1 cellular context compared by ENCODE assay signal in the genomic region with DNA sequence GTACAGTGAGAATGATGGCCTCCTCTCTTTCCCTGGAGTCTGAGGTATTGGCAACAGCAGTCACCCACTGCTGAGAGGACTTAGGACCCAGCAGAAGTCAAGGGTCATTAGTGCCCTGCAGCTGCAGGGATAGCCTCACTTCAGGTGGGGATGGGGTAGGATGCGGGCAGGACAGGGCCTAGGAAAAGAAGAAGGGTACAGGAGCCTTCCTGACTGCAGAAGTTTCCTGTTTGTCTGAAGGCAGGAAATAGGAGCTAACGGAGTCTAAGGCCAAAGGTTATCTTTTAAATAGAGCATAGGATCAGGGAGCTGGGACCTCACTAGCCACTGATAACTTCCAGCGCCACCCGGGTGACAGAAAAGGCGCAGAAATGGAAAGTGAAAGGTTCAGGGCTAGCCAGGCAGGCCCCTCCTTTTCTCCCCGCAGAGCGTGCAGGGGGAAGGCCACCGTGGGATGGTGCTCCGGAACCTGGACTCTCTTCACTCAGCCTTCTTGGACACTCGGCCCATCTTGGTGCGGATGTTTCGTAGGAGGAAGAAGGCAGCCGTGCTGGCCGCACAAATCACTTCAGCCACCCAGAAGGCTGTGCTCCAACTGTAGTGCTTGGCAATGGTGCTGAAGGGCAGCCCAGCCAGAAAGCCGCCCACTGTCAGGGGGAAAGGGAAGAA.
A peak's percentile ranks its signal among the peaks of the same experiment; 100 is the strongest.
TF ChIP-seq lines count a peak whose summit lies in the region.

No MANE protein-coding gene starts in this region.

TF ChIP-seq in K562, 482 proteins besides CTCF, POLR2A, EP300 and RAD21 (continues in another document):
- TF ChIP-seq SREBF1 (IDR thresholded peaks at IDR 0.05; ENCODE audit: borderline replicate concordance, low read depth, low read length) (no peak), JUNB (CRISPR knock-in tag; conservative IDR thresholded peaks at IDR 0.05) (no peak), HNRNPUL1 (IDR thresholded peaks at IDR 0.05; ENCODE audit: low read length) (0 out of 2 replicates have a peak, but pooled peaks have one; percentile 48), ETS2 (tag; IDR thresholded peaks at IDR 0.05; ENCODE audit: borderline replicate concordance, poor library complexity, severe bottlenecking) (no peak), GABPB2 (CRISPR knock-in tag; conservative IDR thresholded peaks at IDR 0.05) (no peak), DNMT1 (IDR thresholded peaks at IDR 0.05) (no peak), CCNT2 (IDR thresholded peaks at IDR 0.05; ENCODE audit: borderline replicate concordance, extremely low read depth, insufficient read length, low read depth, low read length) (no peak), CBFA2T2 (conservative IDR thresholded peaks at IDR 0.05) (no peak), HDAC1 (IDR thresholded peaks at IDR 0.05) (no peak), SMARCE1 (IDR thresholded peaks at IDR 0.05) (no peak), RCOR1 (IDR thresholded peaks at IDR 0.05; ENCODE audit: borderline replicate concordance in 1 of 2, low read depth in 2 of 2, low read length in 2 of 2) (peak in 1 of 2 experiments; percentile 39; a peak in 1 of 4 replicates), SP2 (IDR thresholded peaks at IDR 0.05; ENCODE audit: extremely low read depth, low read depth, low read length, poor library complexity, severe bottlenecking) (no peak), MYC (IDR thresholded peaks at IDR 0.05; ENCODE audit: low read depth, low read length) (0 out of 2 replicates have a peak, but pooled peaks have one; percentile 21), MYC (CRISPR knock-in tag; IDR thresholded peaks at IDR 0.05; ENCODE audit: borderline replicate concordance, low read depth) (no peak), SUPT5H (IDR thresholded peaks at IDR 0.05) (no peak), ZNF75A (CRISPR knock-in tag; IDR thresholded peaks at IDR 0.05) (no peak), ELF2 (CRISPR knock-in tag; IDR thresholded peaks at IDR 0.05) (no peak), NFRKB (IDR thresholded peaks at IDR 0.05; ENCODE audit: low read depth) (no peak), ZBTB17 (CRISPR knock-in tag; IDR thresholded peaks at IDR 0.05) (no peak), ZNF197 (CRISPR knock-in tag; IDR thresholded peaks at IDR 0.05; ENCODE audit: low read depth) (no peak), SOX6 (IDR thresholded peaks at IDR 0.05) (peak; percentile 42; the same call in 1 of the 2 replicates), MYNN (IDR thresholded peaks at IDR 0.05) (0 out of 2 replicates have a peak, but pooled peaks have one; percentile 11), MYNN (CRISPR knock-in tag; IDR thresholded peaks at IDR 0.05) (no peak), ZNF217 (CRISPR knock-in tag; IDR thresholded peaks at IDR 0.05) (no peak), ZNF146 (CRISPR knock-in tag; IDR thresholded peaks at IDR 0.05; ENCODE audit: unreplicated experiment) (no peak), RBFOX2 (IDR thresholded peaks at IDR 0.05; ENCODE audit: low read depth, low read length) (peak; percentile 35; the same call in 1 of the 2 replicates), CBX3 (IDR thresholded peaks at IDR 0.05; ENCODE audit: borderline replicate concordance in 1 of 2, low read length in 2 of 2) (no peak), PPARD (CRISPR knock-in tag; IDR thresholded peaks at IDR 0.05) (no peak), THRAP3 (IDR thresholded peaks at IDR 0.05; ENCODE audit: borderline replicate concordance) (no peak), ZNF232 (CRISPR knock-in tag; IDR thresholded peaks at IDR 0.05) (no peak), PML (IDR thresholded peaks at IDR 0.05; ENCODE audit: low read length) (0 out of 2 replicates have a peak, but pooled peaks have one; percentile 21), CTBP1 (IDR thresholded peaks at IDR 0.05; ENCODE audit: borderline replicate concordance) (peak; percentile 49; the same call in 1 of the 2 replicates), WHSC1 (IDR thresholded peaks at IDR 0.05; ENCODE audit: low read length) (no peak), ZFPM2 (CRISPR knock-in tag; IDR thresholded peaks at IDR 0.05) (no peak), YBX1 (IDR thresholded peaks at IDR 0.05) (no peak), YY1 (IDR thresholded peaks at IDR 0.05; ENCODE audit: borderline replicate concordance in 1 of 3, control insufficient read depth in 1 of 3, extremely low read depth in 1 of 3, insufficient read depth in 3 of 3, insufficient read length in 1 of 3, insufficient replicate concordance in 2 of 3, low read depth in 1 of 3, low read length in 2 of 3) (no peak), RFX1 (IDR thresholded peaks at IDR 0.05) (no peak), NR2C2 (CRISPR knock-in tag; IDR thresholded peaks at IDR 0.05) (no peak), NR2C2 (tag; IDR thresholded peaks at IDR 0.05) (peak; percentile 83), FOSL1 (tag; conservative IDR thresholded peaks at IDR 0.05) (0 out of 2 replicates have a peak, but pooled peaks have one; percentile 9), ZNF766 (CRISPR knock-in tag; conservative IDR thresholded peaks at IDR 0.05) (no peak), POLR2G (IDR thresholded peaks at IDR 0.05; ENCODE audit: low read depth, low read length) (peak; percentile 50; the same call in 1 of the 2 replicates), ZNF143 (CRISPR knock-in tag; IDR thresholded peaks at IDR 0.05) (no peak), GATAD2A (IDR thresholded peaks at IDR 0.05) (no peak), SRF (CRISPR knock-in tag; IDR thresholded peaks at IDR 0.05) (no peak), ARID1B (IDR thresholded peaks at IDR 0.05) (peak; percentile 31; the same call in 1 of the 2 replicates), ZNF76 (CRISPR knock-in tag; IDR thresholded peaks at IDR 0.05; ENCODE audit: borderline replicate concordance) (no peak), HIVEP1 (CRISPR knock-in tag; IDR thresholded peaks at IDR 0.05) (no peak), ZNF780A (CRISPR knock-in tag; IDR thresholded peaks at IDR 0.05) (no peak), POLR3A (IDR thresholded peaks at IDR 0.05; ENCODE audit: borderline replicate concordance, extremely low read depth, insufficient read depth, insufficient read length) (no peak), SMAD4 (CRISPR knock-in tag; conservative IDR thresholded peaks at IDR 0.05) (0 out of 2 replicates have a peak, but pooled peaks have one; percentile 32), NRF1 (conservative IDR thresholded peaks at IDR 0.05 in 1 of 2, IDR thresholded peaks at IDR 0.05 in 1 of 2) (0 out of 4 replicates have a peak, but pooled peaks of 1 of the 2 experiments have one; percentile 12), ZNF12 (CRISPR knock-in tag; IDR thresholded peaks at IDR 0.05) (no peak), ZNF253 (CRISPR knock-in tag; conservative IDR thresholded peaks at IDR 0.05) (no peak), PCBP1 (IDR thresholded peaks at IDR 0.05; ENCODE audit: low read depth, low read length, poor library complexity, severe bottlenecking) (no peak), MED1 (CRISPR knock-in tag; IDR thresholded peaks at IDR 0.05; ENCODE audit: borderline replicate concordance) (no peak), RBBP5 (IDR thresholded peaks at IDR 0.05; ENCODE audit: borderline replicate concordance, insufficient read depth, low read length, poor library complexity, severe bottlenecking) (no peak), SRSF1 (IDR thresholded peaks at IDR 0.05; ENCODE audit: low read depth, low read length) (no peak)
- TF ChIP-seq, protein P1, sequence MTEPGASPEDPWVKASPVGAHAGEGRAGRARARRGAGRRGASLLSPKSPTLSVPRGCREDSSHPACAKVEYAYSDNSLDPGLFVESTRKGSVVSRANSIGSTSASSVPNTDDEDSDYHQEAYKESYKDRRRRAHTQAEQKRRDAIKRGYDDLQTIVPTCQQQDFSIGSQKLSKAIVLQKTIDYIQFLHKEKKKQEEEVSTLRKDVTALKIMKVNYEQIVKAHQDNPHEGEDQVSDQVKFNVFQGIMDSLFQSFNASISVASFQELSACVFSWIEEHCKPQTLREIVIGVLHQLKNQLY (CRISPR knock-in tag; conservative IDR thresholded peaks at IDR 0.05), result no peak
- TF ChIP-seq, protein P2, sequence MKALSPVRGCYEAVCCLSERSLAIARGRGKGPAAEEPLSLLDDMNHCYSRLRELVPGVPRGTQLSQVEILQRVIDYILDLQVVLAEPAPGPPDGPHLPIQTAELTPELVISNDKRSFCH (CRISPR knock-in tag; IDR thresholded peaks at IDR 0.05), result no peak
- TF ChIP-seq, protein P2 (tag; IDR thresholded peaks at IDR 0.05), result no peak
- TF ChIP-seq, protein P3, sequence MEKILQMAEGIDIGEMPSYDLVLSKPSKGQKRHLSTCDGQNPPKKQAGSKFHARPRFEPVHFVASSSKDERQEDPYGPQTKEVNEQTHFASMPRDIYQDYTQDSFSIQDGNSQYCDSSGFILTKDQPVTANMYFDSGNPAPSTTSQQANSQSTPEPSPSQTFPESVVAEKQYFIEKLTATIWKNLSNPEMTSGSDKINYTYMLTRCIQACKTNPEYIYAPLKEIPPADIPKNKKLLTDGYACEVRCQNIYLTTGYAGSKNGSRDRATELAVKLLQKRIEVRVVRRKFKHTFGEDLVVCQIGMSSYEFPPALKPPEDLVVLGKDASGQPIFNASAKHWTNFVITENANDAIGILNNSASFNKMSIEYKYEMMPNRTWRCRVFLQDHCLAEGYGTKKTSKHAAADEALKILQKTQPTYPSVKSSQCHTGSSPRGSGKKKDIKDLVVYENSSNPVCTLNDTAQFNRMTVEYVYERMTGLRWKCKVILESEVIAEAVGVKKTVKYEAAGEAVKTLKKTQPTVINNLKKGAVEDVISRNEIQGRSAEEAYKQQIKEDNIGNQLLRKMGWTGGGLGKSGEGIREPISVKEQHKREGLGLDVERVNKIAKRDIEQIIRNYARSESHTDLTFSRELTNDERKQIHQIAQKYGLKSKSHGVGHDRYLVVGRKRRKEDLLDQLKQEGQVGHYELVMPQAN (IDR thresholded peaks at IDR 0.05; ENCODE audit: borderline replicate concordance), result no peak
- TF ChIP-seq, protein P4, sequence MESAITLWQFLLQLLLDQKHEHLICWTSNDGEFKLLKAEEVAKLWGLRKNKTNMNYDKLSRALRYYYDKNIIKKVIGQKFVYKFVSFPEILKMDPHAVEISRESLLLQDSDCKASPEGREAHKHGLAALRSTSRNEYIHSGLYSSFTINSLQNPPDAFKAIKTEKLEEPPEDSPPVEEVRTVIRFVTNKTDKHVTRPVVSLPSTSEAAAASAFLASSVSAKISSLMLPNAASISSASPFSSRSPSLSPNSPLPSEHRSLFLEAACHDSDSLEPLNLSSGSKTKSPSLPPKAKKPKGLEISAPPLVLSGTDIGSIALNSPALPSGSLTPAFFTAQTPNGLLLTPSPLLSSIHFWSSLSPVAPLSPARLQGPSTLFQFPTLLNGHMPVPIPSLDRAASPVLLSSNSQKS (CRISPR knock-in tag; IDR thresholded peaks at IDR 0.05), result no peak
- TF ChIP-seq, protein P5, sequence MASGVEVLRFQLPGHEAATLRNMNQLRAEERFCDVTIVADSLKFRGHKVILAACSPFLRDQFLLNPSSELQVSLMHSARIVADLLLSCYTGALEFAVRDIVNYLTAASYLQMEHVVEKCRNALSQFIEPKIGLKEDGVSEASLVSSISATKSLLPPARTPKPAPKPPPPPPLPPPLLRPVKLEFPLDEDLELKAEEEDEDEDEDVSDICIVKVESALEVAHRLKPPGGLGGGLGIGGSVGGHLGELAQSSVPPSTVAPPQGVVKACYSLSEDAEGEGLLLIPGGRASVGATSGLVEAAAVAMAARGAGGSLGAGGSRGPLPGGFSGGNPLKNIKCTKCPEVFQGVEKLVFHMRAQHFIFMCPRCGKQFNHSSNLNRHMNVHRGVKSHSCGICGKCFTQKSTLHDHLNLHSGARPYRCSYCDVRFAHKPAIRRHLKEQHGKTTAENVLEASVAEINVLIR (CRISPR knock-in tag; IDR thresholded peaks at IDR 0.05), result no peak
- TF ChIP-seq, protein P6, sequence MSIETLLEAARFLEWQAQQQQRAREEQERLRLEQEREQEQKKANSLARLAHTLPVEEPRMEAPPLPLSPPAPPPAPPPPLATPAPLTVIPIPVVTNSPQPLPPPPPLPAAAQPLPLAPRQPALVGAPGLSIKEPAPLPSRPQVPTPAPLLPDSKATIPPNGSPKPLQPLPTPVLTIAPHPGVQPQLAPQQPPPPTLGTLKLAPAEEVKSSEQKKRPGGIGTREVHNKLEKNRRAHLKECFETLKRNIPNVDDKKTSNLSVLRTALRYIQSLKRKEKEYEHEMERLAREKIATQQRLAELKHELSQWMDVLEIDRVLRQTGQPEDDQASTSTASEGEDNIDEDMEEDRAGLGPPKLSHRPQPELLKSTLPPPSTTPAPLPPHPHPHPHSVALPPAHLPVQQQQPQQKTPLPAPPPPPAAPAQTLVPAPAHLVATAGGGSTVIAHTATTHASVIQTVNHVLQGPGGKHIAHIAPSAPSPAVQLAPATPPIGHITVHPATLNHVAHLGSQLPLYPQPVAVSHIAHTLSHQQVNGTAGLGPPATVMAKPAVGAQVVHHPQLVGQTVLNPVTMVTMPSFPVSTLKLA (conservative IDR thresholded peaks at IDR 0.05), result no peak
- TF ChIP-seq, protein P7, sequence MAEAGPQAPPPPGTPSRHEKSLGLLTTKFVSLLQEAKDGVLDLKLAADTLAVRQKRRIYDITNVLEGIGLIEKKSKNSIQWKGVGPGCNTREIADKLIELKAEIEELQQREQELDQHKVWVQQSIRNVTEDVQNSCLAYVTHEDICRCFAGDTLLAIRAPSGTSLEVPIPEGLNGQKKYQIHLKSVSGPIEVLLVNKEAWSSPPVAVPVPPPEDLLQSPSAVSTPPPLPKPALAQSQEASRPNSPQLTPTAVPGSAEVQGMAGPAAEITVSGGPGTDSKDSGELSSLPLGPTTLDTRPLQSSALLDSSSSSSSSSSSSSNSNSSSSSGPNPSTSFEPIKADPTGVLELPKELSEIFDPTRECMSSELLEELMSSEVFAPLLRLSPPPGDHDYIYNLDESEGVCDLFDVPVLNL (CRISPR knock-in tag; IDR thresholded peaks at IDR 0.05; ENCODE audit: low read depth), result no peak
- TF ChIP-seq, protein P8, sequence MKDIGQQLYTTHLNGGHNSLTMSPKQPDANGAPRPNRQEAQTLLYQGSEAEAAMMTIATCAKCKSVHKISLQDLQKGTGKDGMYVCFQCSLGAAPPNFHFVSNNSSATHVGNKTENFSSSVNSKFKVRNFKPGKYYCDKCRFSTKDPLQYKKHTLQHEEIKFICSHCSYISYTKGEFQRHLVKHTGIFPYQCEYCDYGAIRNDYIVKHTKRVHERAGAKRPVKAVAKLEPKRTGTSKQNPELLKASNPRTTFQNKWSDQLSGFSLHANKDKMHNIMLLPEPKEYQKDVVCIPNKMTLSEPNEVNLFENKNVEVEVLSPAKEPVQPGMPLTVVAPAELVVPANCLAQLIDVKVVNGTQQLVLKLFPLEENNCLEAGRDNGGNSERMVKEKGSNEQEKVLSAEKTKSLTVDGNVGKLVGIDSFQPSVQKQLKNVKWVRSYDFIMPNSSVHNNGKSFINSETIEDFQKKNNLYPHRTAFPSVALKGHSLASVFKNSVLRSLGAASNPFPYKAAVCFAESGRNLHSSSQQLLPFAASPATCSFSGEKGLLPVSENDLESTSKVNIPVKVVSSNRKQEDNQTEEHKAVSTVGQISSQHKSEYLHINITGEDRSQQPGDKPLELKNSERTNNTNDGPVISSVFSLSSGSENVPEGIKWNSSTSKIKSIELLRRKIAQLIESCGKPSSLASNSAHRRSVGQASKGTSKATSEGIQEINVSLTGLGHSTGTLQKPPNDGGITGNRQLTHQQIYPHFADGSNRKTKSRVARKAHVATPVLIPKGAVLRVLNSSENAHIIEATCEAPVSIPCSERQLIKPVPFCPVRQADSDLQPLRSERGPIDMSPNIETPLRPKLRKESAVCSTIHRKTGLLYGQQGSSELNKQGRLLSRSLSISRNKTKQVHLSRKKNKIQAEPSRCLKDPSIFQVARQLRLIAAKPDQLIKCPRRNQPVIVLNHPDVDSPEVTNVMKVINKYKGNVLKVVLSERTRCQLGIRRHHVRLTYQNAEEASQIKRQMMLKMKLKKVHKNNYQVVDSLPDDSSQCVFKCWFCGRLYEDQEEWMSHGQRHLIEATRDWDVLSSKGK (CRISPR knock-in tag; IDR thresholded peaks at IDR 0.05), result no peak
